ENCODE assay signal across 20 cellular contexts in the genomic region with DNA sequence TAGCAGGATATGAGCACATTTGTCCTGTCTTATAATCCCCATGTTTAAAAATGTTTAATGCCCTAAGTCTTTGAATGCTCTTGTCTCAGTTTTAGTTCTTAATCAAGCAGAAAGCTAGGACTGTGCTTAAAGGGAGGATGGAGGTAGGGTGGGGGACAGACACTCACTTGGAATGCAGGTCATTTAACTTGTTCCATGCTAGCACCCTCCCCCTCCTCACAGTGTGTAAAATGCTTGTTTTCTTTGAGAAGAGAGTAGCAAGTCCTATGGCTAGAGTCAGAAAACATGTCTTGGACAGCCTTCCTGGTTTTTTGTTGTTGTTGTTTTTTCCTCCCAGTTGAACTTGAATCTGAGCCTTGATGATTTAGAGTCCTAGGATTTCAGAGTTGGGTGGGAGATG.
A peak's percentile ranks its signal among the peaks of the same experiment; 100 is the strongest.
DNase-seq lines count a peak whose midpoint lies in the region; ATAC-seq, FAIRE-seq and TF ChIP-seq lines count a peak whose summit lies in the region.
"Had no signal": no experiment of that assay in that cellular context is flagged by ENCODE, and none has a peak within 500 bp of the region (broad histone marks: within the 10 kb centered on the region; RNA-seq: fewer than 3 reads in every experiment).

No MANE protein-coding gene starts in this region.

- no peak for TF ChIP-seq POLR2A in esophagus muscularis mucosa (IDR thresholded peaks at IDR 0.05; ENCODE audit: low read depth)

- H2AFZ ChIP-seq in astrocyte (ENCODE audit: low read depth, low read length) = no peak overlapping the region
- H2AFZ ChIP-seq: GM23338 had no signal

- H3K27me3 ChIP-seq in astrocyte (ENCODE audit: insufficient read depth, low read length) (no peaks in the 10 kb centered on the region), esophagus muscularis mucosa (no peaks in the 10 kb centered on the region), lung (ENCODE audit: control insufficient read depth, insufficient read depth) (peaks cover 3% of the 10 kb centered on the region)

- H4K20me1 ChIP-seq in astrocyte (ENCODE audit: insufficient read depth, low read length) = peaks cover 31% of the 10 kb centered on the region

- H3K4me3 ChIP-seq in astrocyte (ENCODE audit: insufficient read depth, low read depth, low read length) = no peak overlapping the region
- H3K4me3 ChIP-seq in esophagus muscularis mucosa = no peak overlapping the region
- no peak overlapping the region for H3K4me3 ChIP-seq in lung
- H3K4me3 ChIP-seq: GM23338 had no signal

- no peak for TF ChIP-seq CTCF in astrocyte (IDR thresholded peaks at IDR 0.05; ENCODE audit: insufficient read depth, low read depth, low read length)
- no peak for TF ChIP-seq CTCF in esophagus muscularis mucosa (IDR thresholded peaks at IDR 0.05)
- no peak for TF ChIP-seq CTCF in lung (IDR thresholded peaks at IDR 0.05; ENCODE audit: control extremely low read depth, extremely low read depth)
- no peak for TF ChIP-seq CTCF in WTC11 (IDR thresholded peaks at IDR 0.05)

- no peaks in the 10 kb centered on the region for H3K4me1 ChIP-seq in astrocyte (ENCODE audit: insufficient read depth, low read length)
- no peaks in the 10 kb centered on the region for H3K4me1 ChIP-seq in esophagus muscularis mucosa
- no peaks in the 10 kb centered on the region for H3K4me1 ChIP-seq in lung (ENCODE audit: control insufficient read depth in 2 of 2, insufficient read depth in 2 of 2, low read length in 2 of 2)

- H3K9me3 Mint-ChIP-seq in astrocyte (ENCODE audit: unreplicated experiment) (no peaks in the 10 kb centered on the region), WTC11 (no peaks in the 10 kb centered on the region)
- H3K9me3 Mint-ChIP-seq: GM23338, H9 had no signal

- CTCF ChIA-PET in WTC11 (lab: Charles Lee) = no interaction called here

- no peak for FAIRE-seq in astrocyte (lab: Jason Lieb, UNC)
- FAIRE-seq: A204.1, GM12891, GM18507 had no signal

- H3K9me3 ChIP-seq in astrocyte (ENCODE audit: insufficient read depth, low read depth, low read length) = no peaks in the 10 kb centered on the region
- no peaks in the 10 kb centered on the region for H3K9me3 ChIP-seq in esophagus muscularis mucosa
- H3K9me3 ChIP-seq in lung (ENCODE audit: control insufficient read depth in 2 of 2, insufficient read depth in 1 of 2, low read length in 1 of 2) = no peaks in the 10 kb centered on the region

- no peak overlapping the region for H3K4me2 ChIP-seq in astrocyte (ENCODE audit: low read length)
- H3K4me2 ChIP-seq: GM23338 had no signal

- H3K36me3 ChIP-seq in astrocyte (ENCODE audit: insufficient read depth, low read length) (peaks cover 4% of the 10 kb centered on the region), esophagus muscularis mucosa (no peaks in the 10 kb centered on the region), lung (ENCODE audit: control insufficient read depth in 2 of 2, insufficient read depth in 2 of 2, low read length in 2 of 2) (no peaks in the 10 kb centered on the region)

- peaks cover 13% of the 10 kb centered on the region for H3K4me1 Mint-ChIP-seq in astrocyte (ENCODE audit: low read depth, unreplicated experiment)
- peaks cover 13% of the 10 kb centered on the region for H3K4me1 Mint-ChIP-seq in WTC11
- H3K4me1 Mint-ChIP-seq: CD4-positive, alpha-beta memory T cell had no signal

- H3K27ac ChIP-seq in astrocyte (ENCODE audit: low read depth, low read length) = no peak overlapping the region
- H3K27ac ChIP-seq in esophagus muscularis mucosa (replicated peaks in 1 of 4) = no peak overlapping the region
- no peak overlapping the region for H3K27ac ChIP-seq in lung (ENCODE audit: low read depth in 1 of 2, low read length in 1 of 2)
- H3K27ac ChIP-seq: 22Rv1 had no signal

- intact Hi-C loops in esophagus muscularis mucosa (cut with DNase I) = no loop called here

- H3K27me3 Mint-ChIP-seq in astrocyte (ENCODE audit: low read depth, unreplicated experiment) (no peaks in the 10 kb centered on the region), WTC11 (ENCODE audit: low read depth) (peaks cover 1% of the 10 kb centered on the region; the same call in 1 of the 2 replicates)

- no peak for TF ChIP-seq EP300 in esophagus muscularis mucosa (IDR thresholded peaks at IDR 0.05)

- no peak for DNase-seq in astrocyte (ENCODE audit: low read depth)
- DNase-seq in esophagus muscularis mucosa (ENCODE audit: extremely low spot score) = peak; percentile 53
- peak; percentile 13 for DNase-seq in lung (ENCODE audit: low spot score)
- no peak for DNase-seq in stimulated activated CD4-positive, alpha-beta T cell treated with anti-CD3 and anti-CD28 coated beads, Interleukin-12 subunit alpha, Interleukin-12 subunit beta, amount 100 ng/mL, for 4 hours
- DNase-seq in WTC11 (ENCODE audit: low spot score) = no peak
- DNase-seq: C1 segment of cervical spinal cord; Calu3; CD4-positive, alpha-beta memory T cell; COR-L47; DMS53; DMS79 treated with DMSO at 0.1 percent for 48 hours; GF-D8; H9 had no signal

- H3K79me2 ChIP-seq in astrocyte (ENCODE audit: insufficient read depth, low read length) = no peaks in the 10 kb centered on the region

- POLR2A ChIA-PET in WTC11 (lab: Charles Lee) = no interaction called here

- H3K4me3 Mint-ChIP-seq in astrocyte (ENCODE audit: unreplicated experiment) = peak overlapping the region; percentile 20
- H3K4me3 Mint-ChIP-seq in WTC11 = no peak overlapping the region
- H3K4me3 Mint-ChIP-seq: CD4-positive, alpha-beta memory T cell; GM23338; H9 had no signal

- H3K27ac Mint-ChIP-seq in astrocyte (ENCODE audit: unreplicated experiment) (no peak overlapping the region), WTC11 (no peak overlapping the region)
- H3K27ac Mint-ChIP-seq: CD4-positive, alpha-beta memory T cell; GM23338; H9 had no signal

- H3K9ac ChIP-seq in astrocyte (ENCODE audit: low read length) = no peak overlapping the region

- H3K36me3 Mint-ChIP-seq in astrocyte (ENCODE audit: low read depth, unreplicated experiment) (peaks cover 24% of the 10 kb centered on the region), WTC11 (no peaks in the 10 kb centered on the region)
- H3K36me3 Mint-ChIP-seq: CD4-positive, alpha-beta memory T cell had no signal

- no peak for ATAC-seq in lung (ENCODE audit: insufficient read depth, low FRiP score)
- no peak for ATAC-seq in HG03135 (IDR thresholded peaks at IDR 0.05; ENCODE audit: unreplicated experiment)
- ATAC-seq in WTC11 = no peak
- ATAC-seq: GM23338, HCT116 had no signal

TF ChIP-seq in WTC11, 78 proteins besides CTCF, POLR2A, EP300 and RAD21 (continues in another document):
- TF ChIP-seq ZNF232 (CRISPR knock-in tag; IDR thresholded peaks at IDR 0.05) (no peak), MYBL2 (CRISPR knock-in tag; IDR thresholded peaks at IDR 0.05) (no peak), NR2C2 (CRISPR knock-in tag; IDR thresholded peaks at IDR 0.05) (no peak), NR3C1 (CRISPR knock-in tag; conservative IDR thresholded peaks at IDR 0.05; ENCODE audit: low read depth) (no peak), SMAD4 (CRISPR knock-in tag; IDR thresholded peaks at IDR 0.05) (no peak)
- TF ChIP-seq, protein P1, sequence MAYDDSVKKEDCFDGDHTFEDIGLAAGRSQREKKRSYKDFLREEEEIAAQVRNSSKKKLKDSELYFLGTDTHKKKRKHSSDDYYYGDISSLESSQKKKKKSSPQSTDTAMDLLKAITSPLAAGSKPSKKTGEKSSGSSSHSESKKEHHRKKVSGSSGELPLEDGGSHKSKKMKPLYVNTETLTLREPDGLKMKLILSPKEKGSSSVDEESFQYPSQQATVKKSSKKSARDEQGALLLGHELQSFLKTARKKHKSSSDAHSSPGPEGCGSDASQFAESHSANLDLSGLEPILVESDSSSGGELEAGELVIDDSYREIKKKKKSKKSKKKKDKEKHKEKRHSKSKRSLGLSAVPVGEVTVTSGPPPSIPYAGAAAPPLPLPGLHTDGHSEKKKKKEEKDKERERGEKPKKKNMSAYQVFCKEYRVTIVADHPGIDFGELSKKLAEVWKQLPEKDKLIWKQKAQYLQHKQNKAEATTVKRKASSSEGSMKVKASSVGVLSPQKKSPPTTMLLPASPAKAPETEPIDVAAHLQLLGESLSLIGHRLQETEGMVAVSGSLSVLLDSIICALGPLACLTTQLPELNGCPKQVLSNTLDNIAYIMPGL (CRISPR knock-in tag; IDR thresholded peaks at IDR 0.05) = no peak
- TF ChIP-seq, protein P2, sequence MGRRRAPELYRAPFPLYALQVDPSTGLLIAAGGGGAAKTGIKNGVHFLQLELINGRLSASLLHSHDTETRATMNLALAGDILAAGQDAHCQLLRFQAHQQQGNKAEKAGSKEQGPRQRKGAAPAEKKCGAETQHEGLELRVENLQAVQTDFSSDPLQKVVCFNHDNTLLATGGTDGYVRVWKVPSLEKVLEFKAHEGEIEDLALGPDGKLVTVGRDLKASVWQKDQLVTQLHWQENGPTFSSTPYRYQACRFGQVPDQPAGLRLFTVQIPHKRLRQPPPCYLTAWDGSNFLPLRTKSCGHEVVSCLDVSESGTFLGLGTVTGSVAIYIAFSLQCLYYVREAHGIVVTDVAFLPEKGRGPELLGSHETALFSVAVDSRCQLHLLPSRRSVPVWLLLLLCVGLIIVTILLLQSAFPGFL (CRISPR knock-in tag; IDR thresholded peaks at IDR 0.05; ENCODE audit: borderline replicate concordance) = no peak
- TF ChIP-seq, protein P3, sequence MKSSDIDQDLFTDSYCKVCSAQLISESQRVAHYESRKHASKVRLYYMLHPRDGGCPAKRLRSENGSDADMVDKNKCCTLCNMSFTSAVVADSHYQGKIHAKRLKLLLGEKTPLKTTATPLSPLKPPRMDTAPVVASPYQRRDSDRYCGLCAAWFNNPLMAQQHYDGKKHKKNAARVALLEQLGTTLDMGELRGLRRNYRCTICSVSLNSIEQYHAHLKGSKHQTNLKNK (CRISPR knock-in tag; IDR thresholded peaks at IDR 0.05) = no peak

Comparison
In these comparisons a context has a peak if more than half of its experiments do, and no peak if none do; other contexts are left out.
1. DNase-seq: peak in esophagus muscularis mucosa (single experiment) and lung (single experiment); none in astrocyte (single experiment), stimulated activated CD4-positive, alpha-beta T cell treated with anti-CD3 and anti-CD28 coated beads, Interleukin-12 subunit alpha, Interleukin-12 subunit beta, amount 100 ng/mL, for 4 hours (single experiment) and WTC11 (single experiment).